Comparison of ENCODE assay signal across 16 cellular contexts in the genomic region with DNA sequence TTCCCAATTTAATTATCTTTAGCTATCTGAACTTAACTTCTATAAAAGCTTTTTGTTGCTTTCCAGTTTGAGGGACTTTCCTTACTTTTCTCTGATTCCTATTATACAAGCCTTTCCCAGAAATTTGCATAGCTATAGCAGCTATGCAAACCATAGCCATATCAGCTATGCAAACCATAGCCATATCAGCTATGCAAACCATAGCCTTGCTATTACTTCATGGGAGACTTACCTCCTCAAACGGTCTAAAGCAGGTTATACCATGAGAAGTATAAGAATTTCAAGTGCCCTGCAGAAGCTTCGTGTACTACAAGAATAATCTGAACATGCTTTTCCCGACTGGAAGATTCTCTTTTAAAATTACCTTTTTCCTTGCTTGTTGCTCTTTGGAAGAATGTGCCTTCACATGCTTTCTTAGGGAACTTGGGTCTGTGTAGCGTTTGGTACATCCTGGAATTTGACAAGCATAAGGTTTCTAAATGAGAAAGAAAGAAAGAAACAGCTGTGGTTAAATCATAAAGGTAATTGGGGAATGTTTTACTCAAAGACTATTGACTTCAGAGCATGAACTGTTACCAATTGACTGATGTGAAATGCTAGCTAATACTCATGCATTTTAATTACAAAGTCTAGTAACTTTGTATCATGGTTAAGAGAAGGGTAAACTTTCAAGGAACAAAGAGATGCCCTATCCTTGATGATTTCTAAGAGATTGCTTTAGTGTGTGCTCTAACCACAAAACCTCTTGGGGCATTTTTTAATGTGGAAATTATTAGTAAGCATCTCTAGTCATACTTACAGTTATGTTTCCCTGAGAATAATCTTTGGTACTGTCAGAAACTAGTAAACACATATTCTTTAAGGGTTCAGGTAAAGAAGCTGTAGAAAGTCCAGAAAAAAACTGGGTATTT.
DNase-seq lines count a peak whose midpoint lies in the region; ATAC-seq lines count a peak whose summit lies in the region.
"Had no signal": no experiment of that assay in that cellular context is flagged by ENCODE, and none has a peak within 500 bp of the region (broad histone marks: within the 10 kb centered on the region; RNA-seq: fewer than 3 reads in every experiment).

No MANE protein-coding gene starts in this region.

- CTCF ChIA-PET in activated CD4-positive, alpha-beta T cell treated with anti-CD3 and anti-CD28 coated beads for 36 hours (lab: Charles Lee) = interaction anchor here (1.0 to 1.1 kb wide), 2 partner anchors 63 to 200 kb away, joined by 3 read pairs; no protein-coding TSS in a partner anchor
- CTCF ChIA-PET in activated CD4-positive, alpha-beta T cell treated with anti-CD3 and anti-CD28 coated beads, Interleukin-2, amount 10 ng/mL, durations not matched to agents 7 days and 5 days (lab: Charles Lee) = interaction anchor here (1.7 kb wide), 1 partner anchor 8 kb away, joined by 5 read pairs; no protein-coding TSS in a partner anchor

- no peak overlapping the region for H3K27ac Mint-ChIP-seq in activated CD4-positive, alpha-beta T cell treated with anti-CD3 and anti-CD28 coated beads for 36 hours
- no peak overlapping the region for H3K27ac Mint-ChIP-seq in activated CD4-positive, alpha-beta T cell treated with anti-CD3 and anti-CD28 coated beads, Interleukin-2, amount 10 ng/mL, durations not matched to agents 7 days and 5 days
- H3K27ac Mint-ChIP-seq in stimulated activated effector memory CD8-positive, alpha-beta T cell treated with anti-CD3 and anti-CD28 coated beads, Interleukin-12 subunit alpha, Interleukin-12 subunit beta, amount 100 ng/mL, for 72 hours = no peak overlapping the region
- H3K27ac Mint-ChIP-seq: IgD-negative memory B cell had no signal

- H3K4me1 Mint-ChIP-seq in activated CD4-positive, alpha-beta T cell treated with anti-CD3 and anti-CD28 coated beads for 36 hours = peaks cover 24% of the 10 kb centered on the region
- no peaks in the 10 kb centered on the region for H3K4me1 Mint-ChIP-seq in activated CD4-positive, alpha-beta T cell treated with anti-CD3 and anti-CD28 coated beads, Interleukin-2, amount 10 ng/mL, durations not matched to agents 7 days and 5 days
- H3K4me1 Mint-ChIP-seq in stimulated activated effector memory CD8-positive, alpha-beta T cell treated with anti-CD3 and anti-CD28 coated beads, Interleukin-12 subunit alpha, Interleukin-12 subunit beta, amount 100 ng/mL, for 72 hours = peaks cover 6% of the 10 kb centered on the region
- H3K4me1 Mint-ChIP-seq: IgD-negative memory B cell had no signal

- intact Hi-C loops in activated CD4-positive, alpha-beta T cell treated with anti-CD3 and anti-CD28 coated beads for 36 hours (cut with DNase I, micrococcal nuclease) = loop anchor here in 1 of 2 experiments (10.0 kb wide), 1 partner anchor 197 kb away; no protein-coding TSS in a partner anchor

- H3K27me3 Mint-ChIP-seq in activated CD4-positive, alpha-beta T cell treated with anti-CD3 and anti-CD28 coated beads for 36 hours = peaks cover 6% of the 10 kb centered on the region
- peaks cover 5% of the 10 kb centered on the region for H3K27me3 Mint-ChIP-seq in activated CD4-positive, alpha-beta T cell treated with anti-CD3 and anti-CD28 coated beads, Interleukin-2, amount 10 ng/mL, durations not matched to agents 7 days and 5 days

- H3K9me3 Mint-ChIP-seq in activated CD4-positive, alpha-beta T cell treated with anti-CD3 and anti-CD28 coated beads for 36 hours (ENCODE audit: low read depth) = no peaks in the 10 kb centered on the region
- no peaks in the 10 kb centered on the region for H3K9me3 Mint-ChIP-seq in activated CD4-positive, alpha-beta T cell treated with anti-CD3 and anti-CD28 coated beads, Interleukin-2, amount 10 ng/mL, durations not matched to agents 7 days and 5 days
- no peaks in the 10 kb centered on the region for H3K9me3 Mint-ChIP-seq in stimulated activated effector memory CD8-positive, alpha-beta T cell treated with anti-CD3 and anti-CD28 coated beads, Interleukin-12 subunit alpha, Interleukin-12 subunit beta, amount 100 ng/mL, for 72 hours

- H3K4me3 Mint-ChIP-seq in activated CD4-positive, alpha-beta T cell treated with anti-CD3 and anti-CD28 coated beads for 36 hours = no peak overlapping the region
- no peak overlapping the region for H3K4me3 Mint-ChIP-seq in activated CD4-positive, alpha-beta T cell treated with anti-CD3 and anti-CD28 coated beads, Interleukin-2, amount 10 ng/mL, durations not matched to agents 7 days and 5 days
- no peak overlapping the region for H3K4me3 Mint-ChIP-seq in stimulated activated effector memory CD8-positive, alpha-beta T cell treated with anti-CD3 and anti-CD28 coated beads, Interleukin-12 subunit alpha, Interleukin-12 subunit beta, amount 100 ng/mL, for 72 hours
- H3K4me3 Mint-ChIP-seq: IgD-negative memory B cell had no signal

- ATAC-seq in activated CD4-positive, alpha-beta T cell treated with anti-CD3 and anti-CD28 coated beads for 36 hours = peak; percentile 72
- ATAC-seq in stimulated activated effector memory CD8-positive, alpha-beta T cell treated with anti-CD3 and anti-CD28 coated beads, Interleukin-12 subunit alpha, Interleukin-12 subunit beta, amount 100 ng/mL, for 72 hours = peak; percentile 56
- no peak for ATAC-seq in HG02763 (IDR thresholded peaks at IDR 0.05; ENCODE audit: unreplicated experiment)
- ATAC-seq: A549 had no signal

- DNase-seq in activated CD4-positive, alpha-beta T cell treated with anti-CD3 and anti-CD28 coated beads for 36 hours = no peak
- no peak for DNase-seq in activated CD4-positive, alpha-beta T cell treated with anti-CD3 and anti-CD28 coated beads, Interleukin-2, amount 10 ng/mL, durations not matched to agents 7 days and 5 days
- DNase-seq in NCI-H526 (lab: John Stamatoyannopoulos, UW) = peak; percentile 89 to 91
- peak; percentile 16 for DNase-seq in epithelial cell of prostate (ENCODE audit: low read depth, low spot score)
- no peak for DNase-seq in stimulated activated effector memory CD8-positive, alpha-beta T cell treated with anti-CD3 and anti-CD28 coated beads, Interleukin-12 subunit alpha, Interleukin-12 subunit beta, amount 100 ng/mL, for 72 hours (ENCODE audit: low spot score in 2 of 2)
- no peak for DNase-seq in NCI-H2081 (lab: John Stamatoyannopoulos, UW)
- DNase-seq in G401 (ENCODE audit: low spot score) = no peak
- DNase-seq: activated effector memory CD4-positive, alpha-beta T cell treated with anti-CD3 and anti-CD28 coated beads, Interleukin-2, amount 50 U/mL, for 16 hours; DMS153; kidney glomerular epithelial cell; NCI-H1694; NK-92 treated with Interleukin-12 subunit alpha and Interleukin-12 subunit beta, amount 100 ng/mL, for 24 hours; transverse colon had no signal

- POLR2A ChIA-PET in activated CD4-positive, alpha-beta T cell treated with anti-CD3 and anti-CD28 coated beads for 36 hours (lab: Charles Lee) = interaction anchor here (0.6 kb wide), 1 partner anchor 24 kb away, joined by 3 read pairs; no protein-coding TSS in a partner anchor
- POLR2A ChIA-PET in activated CD4-positive, alpha-beta T cell treated with anti-CD3 and anti-CD28 coated beads, Interleukin-2, amount 10 ng/mL, durations not matched to agents 7 days and 5 days (lab: Charles Lee) = no interaction called here

- no peak overlapping the region for H3K27ac ChIP-seq in epithelial cell of prostate
- H3K27ac ChIP-seq: A549, transverse colon had no signal

- no peaks in the 10 kb centered on the region for H3K36me3 Mint-ChIP-seq in activated CD4-positive, alpha-beta T cell treated with anti-CD3 and anti-CD28 coated beads for 36 hours (ENCODE audit: low read depth)
- H3K36me3 Mint-ChIP-seq in activated CD4-positive, alpha-beta T cell treated with anti-CD3 and anti-CD28 coated beads, Interleukin-2, amount 10 ng/mL, durations not matched to agents 7 days and 5 days (ENCODE audit: low read depth) = no peaks in the 10 kb centered on the region
- no peaks in the 10 kb centered on the region for H3K36me3 Mint-ChIP-seq in stimulated activated effector memory CD8-positive, alpha-beta T cell treated with anti-CD3 and anti-CD28 coated beads, Interleukin-12 subunit alpha, Interleukin-12 subunit beta, amount 100 ng/mL, for 72 hours
- H3K36me3 Mint-ChIP-seq: IgD-negative memory B cell had no signal

- in situ Hi-C loops in G401 (cut with HindIII; ENCODE audit: low sequenced_read_pairs) = no loop called here

Comparison
In these comparisons a context has a peak if more than half of its experiments do, and no peak if none do; other contexts are left out.
1. DNase-seq: peak in NCI-H526 (2 of 2) and epithelial cell of prostate (single experiment); none in activated CD4-positive, alpha-beta T cell treated with anti-CD3 and anti-CD28 coated beads for 36 hours (single experiment), activated CD4-positive, alpha-beta T cell treated with anti-CD3 and anti-CD28 coated beads, Interleukin-2, amount 10 ng/mL, durations not matched to agents 7 days and 5 days (single experiment), stimulated activated effector memory CD8-positive, alpha-beta T cell treated with anti-CD3 and anti-CD28 coated beads, Interleukin-12 subunit alpha, Interleukin-12 subunit beta, amount 100 ng/mL, for 72 hours (0 of 2), NCI-H2081 (0 of 2) and G401 (single experiment).